Comparison of ENCODE assay signal across 1 cellular context in genomic region chr7:88072715-88073055, GRCh38.
TF ChIP-seq lines count a peak whose summit lies in the region.

No MANE protein-coding gene starts in this region.

TF ChIP-seq in GM23338, 12 proteins besides CTCF, POLR2A, EP300 and RAD21 (continued from another document):
- no peak for TF ChIP-seq ZNF462 (CRISPR knock-in tag; IDR thresholded peaks at IDR 0.05)
- TF ChIP-seq ZNF114 (CRISPR knock-in tag; IDR thresholded peaks at IDR 0.05) = no peak
